ENCODE assay signal across 9 cellular contexts in genomic region chr17:28982191-28982793, GRCh38. TPM values are rescaled to one million over a fixed set of nuclear protein-coding genes. Genes with fewer than 3 reads are reported as not detected.
DNase-seq lines count a peak whose midpoint lies in the region; ATAC-seq and TF ChIP-seq lines count a peak whose summit lies in the region.
"Had no signal": no experiment of that assay in that cellular context is flagged by ENCODE, and none has a peak within 500 bp of the region (broad histone marks: within the 10 kb centered on the region; RNA-seq: fewer than 3 reads in every experiment).

No MANE protein-coding gene starts in this region.

- no peak overlapping the region for H2BK15ac ChIP-seq in mesendoderm (replicated peaks; ENCODE audit: low read depth)

- no peak overlapping the region for H3K23ac ChIP-seq in mesendoderm (ENCODE audit: low read length)

- no peak overlapping the region for H2BK120ac ChIP-seq in mesendoderm (ENCODE audit: low read depth, low read length)

- peak; percentile 51 for ATAC-seq in GM19397 (IDR thresholded peaks at IDR 0.05; ENCODE audit: unreplicated experiment)

- CTCF ChIA-PET in HEK293T (lab: Yijun Ruan, JAX): interaction anchor here (1.2 to 1.5 kb wide), 2 partner anchors 29 to 135 kb away, joined by 3 to 8 read pairs; no protein-coding TSS in a partner anchor

- peaks cover 5% of the 10 kb centered on the region for H3K4me1 ChIP-seq in mesendoderm (ENCODE audit: control insufficient read depth, low read depth, low read length)

- no peak for TF ChIP-seq CTCF in foreskin fibroblast (IDR thresholded peaks at IDR 0.05; ENCODE audit: low read depth, low read length)

- no peak overlapping the region for H3K27ac ChIP-seq in mesendoderm (ENCODE audit: low read depth, low read length)

- no peak overlapping the region for H3K9ac ChIP-seq in mesendoderm (ENCODE audit: low read length)

- no peak overlapping the region for H3K56ac ChIP-seq in mesendoderm (ENCODE audit: low read length)

- H3K27me3 ChIP-seq in mesendoderm (ENCODE audit: insufficient read depth, low read length, poor library complexity): no peaks in the 10 kb centered on the region

- H4K5ac ChIP-seq in mesendoderm (ENCODE audit: low read length): no peak overlapping the region

- POLR2A ChIA-PET in HEK293T (lab: Yijun Ruan, JAX): no interaction called here

- no peak overlapping the region for H3K4me2 ChIP-seq in mesendoderm (ENCODE audit: low read length)

- H3K36me3 ChIP-seq in mesendoderm (ENCODE audit: control insufficient read depth, insufficient read depth, low read length): no peaks in the 10 kb centered on the region

- H3K79me1 ChIP-seq in mesendoderm (ENCODE audit: low read length): no peaks in the 10 kb centered on the region

- H4K8ac ChIP-seq in mesendoderm (ENCODE audit: low read depth, low read length): no peak overlapping the region

- H3K18ac ChIP-seq in mesendoderm (ENCODE audit: low read length): no peak overlapping the region

- DNase-seq in SKM-1 treated with dmso at 0.1 percent for 144 hours (lab: John Stamatoyannopoulos, UW; ENCODE audit: unreplicated experiment): peak; percentile 84
- peak; percentile 28 for DNase-seq in activated naive CD4-positive, alpha-beta T cell treated with anti-CD3 and anti-CD28 coated beads, Interleukin-2, amount 50 U/mL, for 16 hours
- DNase-seq in mesendoderm: peak; percentile 49
- DNase-seq in HEK293T (ENCODE audit: extremely low spot score): no peak
- no peak for DNase-seq in COR-L47 (lab: John Stamatoyannopoulos, UW)
- DNase-seq in foreskin fibroblast: no peak
- no peak for DNase-seq in NCI-H146 treated with DMSO at 0.1 percent for 48 hours (lab: John Stamatoyannopoulos, UW; ENCODE audit: unreplicated experiment)

- H2BK5ac ChIP-seq in mesendoderm (ENCODE audit: low read length): no peak overlapping the region

- H2AK5ac ChIP-seq in mesendoderm (ENCODE audit: low read length): no peak overlapping the region

- no peak overlapping the region for H3K4ac ChIP-seq in mesendoderm (ENCODE audit: low read depth, low read length)

- no peaks in the 10 kb centered on the region for H3K79me2 ChIP-seq in mesendoderm (ENCODE audit: control insufficient read depth, insufficient read depth, low read length)

- no CpG with 5 or more reads among the region's 9 CpGs for whole genome bisulfite sequencing in mesendoderm (ENCODE audit: extremely low coverage, insufficient coverage, low lambda C conversion rate)

- H3K4me3 ChIP-seq in mesendoderm (ENCODE audit: low read length) (no peak overlapping the region), foreskin fibroblast (ENCODE audit: low read depth in 1 of 2, low read length in 2 of 2) (no peak overlapping the region)

TF ChIP-seq in HEK293T, 16 proteins besides CTCF, POLR2A, EP300 and RAD21:
- TF ChIP-seq HDGF (IDR thresholded peaks at IDR 0.05; ENCODE audit: borderline replicate concordance) (no peak), ARNT (IDR thresholded peaks at IDR 0.05) (no peak), FOXM1 (IDR thresholded peaks at IDR 0.05; ENCODE audit: borderline replicate concordance) (no peak), L3MBTL2 (conservative IDR thresholded peaks at IDR 0.05) (no peak), FOXK2 (IDR thresholded peaks at IDR 0.05) (no peak), ELF4 (IDR thresholded peaks at IDR 0.05) (no peak), NFRKB (IDR thresholded peaks at IDR 0.05) (no peak), TARDBP (IDR thresholded peaks at IDR 0.05) (no peak), LEF1 (IDR thresholded peaks at IDR 0.05; ENCODE audit: borderline replicate concordance) (no peak), SP1 (IDR thresholded peaks at IDR 0.05) (no peak), SUZ12 (IDR thresholded peaks at IDR 0.05) (no peak)

RNA-seq across cellular contexts. Expression of gene SEZ6, which starts 23.5 kb away (rescaled TPM):
- 0.31 TPM for polyA plus RNA-seq in mesendoderm (2013, experiment 1 of 2)
- 0.36 TPM for polyA plus RNA-seq in mesendoderm (2013, experiment 2 of 2)
- polyA plus RNA-seq: keratinocyte had no signal

RNA-seq across cellular contexts. Expression of gene PHF12, which starts 31.0 kb away (rescaled TPM):
- polyA plus RNA-seq in mesendoderm (2013, experiment 1 of 2): 24.4 TPM
- 25.2 TPM for polyA plus RNA-seq in mesendoderm (2013, experiment 2 of 2)

Comparison
In these comparisons a context has a peak if more than half of its experiments do, and no peak if none do; other contexts are left out.
1. DNase-seq: peak in SKM-1 treated with dmso at 0.1 percent for 144 hours (single experiment), activated naive CD4-positive, alpha-beta T cell treated with anti-CD3 and anti-CD28 coated beads, Interleukin-2, amount 50 U/mL, for 16 hours (single experiment) and mesendoderm (single experiment); none in HEK293T (single experiment), COR-L47 (single experiment), foreskin fibroblast (0 of 2) and NCI-H146 treated with DMSO at 0.1 percent for 48 hours (single experiment).